In genomic region chr9:84293001-84293798, GRCh38 we compare ENCODE assay signal across 10 cellular contexts. TPM values are rescaled to one million over a fixed set of nuclear protein-coding genes. Genes with fewer than 3 reads are reported as not detected.
DNase-seq lines count a peak whose midpoint lies in the region; ATAC-seq and TF ChIP-seq lines count a peak whose summit lies in the region.
"Had no signal": no experiment of that assay in that cellular context is flagged by ENCODE, and none has a peak within 500 bp of the region (broad histone marks: within the 10 kb centered on the region; RNA-seq: fewer than 3 reads in every experiment).

No MANE protein-coding gene starts in this region.

- CTCF ChIA-PET in activated CD8-positive, alpha-beta T cell treated with anti-CD3 and anti-CD28 coated beads, Interleukin-2, amount 10 ng/mL, durations not matched to agents 7 days and 5 days (lab: Charles Lee): interaction anchor here (0.8 to 16.3 kb wide), 16 partner anchors 8 to 372 kb away, joined by 3 to 190 read pairs (median 7); partner anchors contain the start of genes HNRNPK, KIF27 and RMI1

- H3K27me3 Mint-ChIP-seq in activated CD8-positive, alpha-beta T cell treated with anti-CD3 and anti-CD28 coated beads, Interleukin-2, amount 10 ng/mL, durations not matched to agents 7 days and 5 days (ENCODE audit: low read depth): no peaks in the 10 kb centered on the region

- TF ChIP-seq CTCF in DOHH2 (IDR thresholded peaks at IDR 0.05; ENCODE audit: low read depth, low read length, poor library complexity, severe bottlenecking) (no peak), psoas muscle (IDR thresholded peaks at IDR 0.05) (no peak)

- H3K4me3 Mint-ChIP-seq in activated CD8-positive, alpha-beta T cell treated with anti-CD3 and anti-CD28 coated beads, Interleukin-2, amount 10 ng/mL, durations not matched to agents 7 days and 5 days: peak overlapping the region; percentile 65

- H3K27me3 ChIP-seq in DOHH2 (ENCODE audit: control insufficient read depth, low read length): 0 out of 2 replicates have a peak, but pooled peaks cover 2% of the 10 kb centered on the region
- H3K27me3 ChIP-seq in psoas muscle (ENCODE audit: insufficient read depth in 3 of 3, low read length in 2 of 3): no peaks in the 10 kb centered on the region

- ATAC-seq in GM19372 (IDR thresholded peaks at IDR 0.05; ENCODE audit: low read depth, unreplicated experiment) (peak; percentile 56), HG03108 (IDR thresholded peaks at IDR 0.05; ENCODE audit: unreplicated experiment) (peak; percentile 60), psoas muscle (no peak), left cardiac atrium (no peak)
- peak; percentile 61 for ATAC-seq in activated CD8-positive, alpha-beta T cell treated with anti-CD3 and anti-CD28 coated beads, Interleukin-2, amount 10 ng/mL, durations not matched to agents 7 days and 5 days

- DNase-seq in activated CD8-positive, alpha-beta T cell treated with anti-CD3 and anti-CD28 coated beads, Interleukin-2, amount 10 ng/mL, durations not matched to agents 7 days and 5 days: peak; percentile 34
- DNase-seq in psoas muscle (no peak), DMS53 (lab: John Stamatoyannopoulos, UW) (no peak), left cardiac atrium (no peak), AG20443 (ENCODE audit: low spot score) (no peak)
- DNase-seq: GF-D8, NCI-H2227 treated with DMSO at 0.1 percent for 48 hours had no signal

- no peaks in the 10 kb centered on the region for H3K9me2 ChIP-seq in DOHH2 (replicated peaks; ENCODE audit: control insufficient read depth, low read length)

- peaks cover 3% of the 10 kb centered on the region for H3K36me3 Mint-ChIP-seq in activated CD8-positive, alpha-beta T cell treated with anti-CD3 and anti-CD28 coated beads, Interleukin-2, amount 10 ng/mL, durations not matched to agents 7 days and 5 days (ENCODE audit: low read depth)

- H3K27ac ChIP-seq in DOHH2 (ENCODE audit: low read depth, low read length) (0 out of 2 replicates have a peak overlapping the region, but pooled peaks have one; percentile 17), psoas muscle (no peak overlapping the region)

- H3K9me3 ChIP-seq in DOHH2 (ENCODE audit: control insufficient read depth, insufficient read depth, low read length) (no peaks in the 10 kb centered on the region), psoas muscle (no peaks in the 10 kb centered on the region)

- POLR2A ChIA-PET in activated CD8-positive, alpha-beta T cell treated with anti-CD3 and anti-CD28 coated beads, Interleukin-2, amount 10 ng/mL, durations not matched to agents 7 days and 5 days (lab: Charles Lee): interaction anchor here (0.7 to 3.6 kb wide), 4 partner anchors 10 to 313 kb away, joined by 3 to 27 read pairs (median 5); partner anchors contain the start of genes HNRNPK and RMI1

- WGBS in psoas muscle, 3 donors: 64 to 71% (median 69%) methylated on average over 4 of the region's 4 CpGs

- no peaks in the 10 kb centered on the region for H4K20me1 ChIP-seq in DOHH2 (ENCODE audit: control insufficient read depth, insufficient read depth, low read depth, low read length)

- H3K4me2 ChIP-seq in DOHH2 (ENCODE audit: low read length): no peak overlapping the region; the same call in 1 of the 2 replicates

- no peaks in the 10 kb centered on the region for H3K9me3 Mint-ChIP-seq in activated CD8-positive, alpha-beta T cell treated with anti-CD3 and anti-CD28 coated beads, Interleukin-2, amount 10 ng/mL, durations not matched to agents 7 days and 5 days (ENCODE audit: insufficient read depth)

- H3K36me3 ChIP-seq in DOHH2 (ENCODE audit: control insufficient read depth, low read length): no peaks in the 10 kb centered on the region
- H3K36me3 ChIP-seq in psoas muscle (ENCODE audit: insufficient read depth in 1 of 2, low read depth in 1 of 2): no peaks in the 10 kb centered on the region

- no peaks in the 10 kb centered on the region for H3K4me1 ChIP-seq in DOHH2 (ENCODE audit: control insufficient read depth, low read length)
- H3K4me1 ChIP-seq in psoas muscle: no peaks in the 10 kb centered on the region

- H3K4me1 Mint-ChIP-seq in activated CD8-positive, alpha-beta T cell treated with anti-CD3 and anti-CD28 coated beads, Interleukin-2, amount 10 ng/mL, durations not matched to agents 7 days and 5 days (ENCODE audit: low read depth): peaks cover 74% of the 10 kb centered on the region

- intact Hi-C loops in psoas muscle (cut with DNase I) (no loop called here), left cardiac atrium (cut with DNase I) (no loop called here)

- peak overlapping the region; percentile 98 for H3K27ac Mint-ChIP-seq in activated CD8-positive, alpha-beta T cell treated with anti-CD3 and anti-CD28 coated beads, Interleukin-2, amount 10 ng/mL, durations not matched to agents 7 days and 5 days

- H3K4me3 ChIP-seq in DOHH2 (ENCODE audit: low read length): no peak overlapping the region
- no peak overlapping the region for H3K4me3 ChIP-seq in psoas muscle

- no peaks in the 10 kb centered on the region for H3F3A ChIP-seq in DOHH2 (ENCODE audit: control insufficient read depth, insufficient read depth)

- H3K79me2 ChIP-seq in DOHH2 (ENCODE audit: control insufficient read depth, low read length): no peaks in the 10 kb centered on the region

RNA-seq across cellular contexts. Expression of gene SLC28A3, which starts 47.4 kb away (rescaled TPM):
- total RNA-seq in activated CD8-positive, alpha-beta T cell treated with anti-CD3 and anti-CD28 coated beads, Interleukin-2, amount 10 ng/mL, durations not matched to agents 7 days and 5 days: not detected
- total RNA-seq in psoas muscle (not detected), left cardiac atrium (1 to 10 TPM in 1 of 2 donors, under 1 TPM in 1; 0.63 to 1.2 TPM)
- polyA plus RNA-seq in psoas muscle: not detected

Comparison
In these comparisons a context has a peak if more than half of its experiments do, and no peak if none do; other contexts are left out.
1. ATAC-seq: peak in GM19372 (single experiment), HG03108 (single experiment) and activated CD8-positive, alpha-beta T cell treated with anti-CD3 and anti-CD28 coated beads, Interleukin-2, amount 10 ng/mL, durations not matched to agents 7 days and 5 days (single experiment); none in psoas muscle (0 of 4) and left cardiac atrium (0 of 2).